ENCODE assay signal across 25 cellular contexts in the genomic region with DNA sequence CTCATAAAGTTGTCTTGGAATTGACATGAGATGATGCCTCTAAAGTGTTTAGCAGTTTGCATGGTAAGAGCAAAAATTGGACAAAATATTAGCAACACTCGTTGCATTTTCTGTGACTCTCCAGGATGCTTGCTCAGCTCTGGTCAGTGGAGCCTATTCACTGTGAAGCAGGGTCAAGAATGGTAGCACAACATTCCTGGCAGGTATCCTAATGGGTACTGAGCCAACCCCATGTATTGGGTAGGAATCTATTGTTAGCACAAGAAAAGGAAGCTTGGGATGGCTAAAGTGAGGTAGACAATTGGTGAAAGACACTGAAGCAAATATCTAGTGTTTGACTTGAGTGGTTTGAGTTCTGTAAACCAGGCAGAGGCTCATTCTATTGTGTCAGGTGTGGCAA. TPM values are rescaled to one million over a fixed set of nuclear protein-coding genes. Genes with fewer than 3 reads are reported as not detected.
DNase-seq lines count a peak whose midpoint lies in the region; ATAC-seq and TF ChIP-seq lines count a peak whose summit lies in the region.
"Had no signal": no experiment of that assay in that cellular context is flagged by ENCODE, and none has a peak within 500 bp of the region (broad histone marks: within the 10 kb centered on the region; RNA-seq: fewer than 3 reads in every experiment).

No MANE protein-coding gene starts in this region.

- H2AFZ ChIP-seq in Loucy (ENCODE audit: low read length) (no peak overlapping the region), osteoblast (ENCODE audit: low read length) (no peak overlapping the region)

- peak overlapping the region; percentile 24 for H3K27ac ChIP-seq in osteoblast (ENCODE audit: low read depth, low read length)
- H3K27ac ChIP-seq: coronary artery, foreskin keratinocyte, psoas muscle, spleen had no signal

- TF ChIP-seq CTCF in Loucy (conservative IDR thresholded peaks at IDR 0.05; ENCODE audit: low read length) (no peak), osteoblast (IDR thresholded peaks at IDR 0.05; ENCODE audit: extremely low read depth, low read depth, low read length) (no peak)

- H3F3A ChIP-seq in Loucy (ENCODE audit: low read depth), result peaks cover 5% of the 10 kb centered on the region

- H3K27me3 ChIP-seq in Loucy (ENCODE audit: insufficient read depth, low read length, poor library complexity, severe bottlenecking) (no peaks in the 10 kb centered on the region), osteoblast (ENCODE audit: insufficient read depth, low read length) (no peaks in the 10 kb centered on the region)
- H3K27me3 ChIP-seq: brain microvascular endothelial cell, foreskin keratinocyte had no signal

- H3K4me2 ChIP-seq in Loucy (ENCODE audit: low read depth, low read length, poor library complexity, severe bottlenecking), result peak overlapping the region; percentile 5
- no peak overlapping the region for H3K4me2 ChIP-seq in osteoblast (ENCODE audit: insufficient read depth, low read length)

- peaks cover 63% of the 10 kb centered on the region for H3K4me1 ChIP-seq in Loucy (ENCODE audit: insufficient read depth, low read length, poor library complexity, severe bottlenecking)
- H3K4me1 ChIP-seq in osteoblast (ENCODE audit: insufficient read depth, low read length), result peaks cover 33% of the 10 kb centered on the region
- H3K4me1 ChIP-seq: psoas muscle had no signal

- ATAC-seq in GM18873 (IDR thresholded peaks at IDR 0.05; ENCODE audit: low FRiP score, unreplicated experiment), result no peak
- ATAC-seq: foreskin keratinocyte, psoas muscle had no signal

- DNase-seq in COR-L47 (lab: John Stamatoyannopoulos, UW) (peak; percentile 22), dermis microvascular lymphatic vessel endothelial cell (ENCODE audit: low read depth in 2 of 2) (peak; percentile 82 to 85), osteoblast (ENCODE audit: insufficient read length, low spot score, missing footprints) (no peak), anterior cingulate cortex (lab: John Stamatoyannopoulos, UW) (no peak), NCI-H524 treated with DMSO at 0.1 percent for 48 hours (lab: John Stamatoyannopoulos, UW) (no peak), NCI-H2029 treated with DMSO at 0.1 percent for 48 hours (lab: John Stamatoyannopoulos, UW) (no peak)
- DNase-seq: activated CD4-positive, CD25-positive, alpha-beta regulatory T cell; activated naive CD4-positive, alpha-beta T cell treated with anti-CD3 and anti-CD28 coated beads, Interleukin-2, amount 10 ng/mL, durations not matched to agents 7 days and 5 days; activated T-cell treated with anti-CD3 and anti-CD28 coated beads, Interleukin-2, amount 50 U/mL, for 48 hours; brain microvascular endothelial cell; CD4-positive, alpha-beta memory T cell; DMS53; foreskin keratinocyte; HFFc6; KG1; kidney glomerular epithelial cell; NCI-H1417 treated with DMSO at 0.1 percent for 48 hours; NCI-H82; psoas muscle; spleen; stimulated activated CD4-positive, alpha-beta T cell treated with anti-CD3 and anti-CD28 coated beads, Interleukin-4, amount 100 ng/mL, for 4 hours had no signal

- H3K36me3 ChIP-seq in Loucy (ENCODE audit: insufficient read depth, low read length), result no peaks in the 10 kb centered on the region
- no peaks in the 10 kb centered on the region for H3K36me3 ChIP-seq in osteoblast (ENCODE audit: insufficient read depth, low read length)
- H3K36me3 ChIP-seq: brain microvascular endothelial cell, spleen had no signal

- H3K9me3 ChIP-seq in Loucy (ENCODE audit: insufficient read depth, low read depth, low read length) (no peaks in the 10 kb centered on the region), osteoblast (ENCODE audit: low read depth, low read length) (no peaks in the 10 kb centered on the region)
- H3K9me3 ChIP-seq: psoas muscle, spleen had no signal

- H3K9ac ChIP-seq in Loucy (ENCODE audit: low read depth, low read length, poor library complexity, severe bottlenecking), result no peak overlapping the region

- H4K20me1 ChIP-seq in Loucy (ENCODE audit: insufficient read depth, low read length, poor library complexity, severe bottlenecking) (no peaks in the 10 kb centered on the region), osteoblast (ENCODE audit: insufficient read depth, low read length) (no peaks in the 10 kb centered on the region)

- no peaks in the 10 kb centered on the region for H3K79me2 ChIP-seq in Loucy (ENCODE audit: insufficient read depth, low read length)
- no peaks in the 10 kb centered on the region for H3K79me2 ChIP-seq in osteoblast (ENCODE audit: insufficient read depth, low read length)

- H3K4me3 ChIP-seq in Loucy (ENCODE audit: low read length, poor library complexity, severe bottlenecking) (no peak overlapping the region), osteoblast (ENCODE audit: insufficient read depth, low read length) (no peak overlapping the region)
- H3K4me3 ChIP-seq: coronary artery, psoas muscle, spleen had no signal

- H3K9me2 ChIP-seq in Loucy (replicated peaks; ENCODE audit: low read depth, low read length), result no peaks in the 10 kb centered on the region

RNA-seq across cellular contexts. Expression of gene ACTBL2, which starts 10.4 kb away (rescaled TPM):
- total RNA-seq in dermis microvascular lymphatic vessel endothelial cell (not detected in 2 replicates), osteoblast (not detected in 2 replicates)
- total RNA-seq: CD4-positive, alpha-beta memory T cell; HFFc6; mesenteric fat pad; psoas muscle; spleen had no signal

Comparison
In these comparisons a context has a peak if more than half of its experiments do, and no peak if none do; other contexts are left out.
1. DNase-seq: peak in COR-L47 (single experiment) and dermis microvascular lymphatic vessel endothelial cell (2 of 2); none in osteoblast (single experiment), anterior cingulate cortex (0 of 58), NCI-H524 treated with DMSO at 0.1 percent for 48 hours (single experiment) and NCI-H2029 treated with DMSO at 0.1 percent for 48 hours (single experiment).